16 cellular contexts compared by ENCODE assay signal in genomic region chr11:128409476-128409875, GRCh38.
A peak's percentile ranks its signal among the peaks of the same experiment; 100 is the strongest.
DNase-seq lines count a peak whose midpoint lies in the region; FAIRE-seq and TF ChIP-seq lines count a peak whose summit lies in the region.
"Had no signal": no experiment of that assay in that cellular context is flagged by ENCODE, and none has a peak within 500 bp of the region (broad histone marks: within the 10 kb centered on the region; RNA-seq: fewer than 3 reads in every experiment).

No MANE protein-coding gene starts in this region.

- WGBS in suprapubic skin, result 42% methylated on average over 2 of the region's 2 CpGs

- no peaks in the 10 kb centered on the region for H3K79me2 ChIP-seq in Karpas-422 (ENCODE audit: low read length)

- no peak overlapping the region for H3K4me3 ChIP-seq in AG09309 (ENCODE audit: control insufficient read depth, low read depth, low read length)
- no peak overlapping the region for H3K4me3 ChIP-seq in brain microvascular endothelial cell (ENCODE audit: low read depth, low read length)
- no peak overlapping the region for H3K4me3 ChIP-seq in suprapubic skin
- H3K4me3 ChIP-seq in Karpas-422 (ENCODE audit: low read length), result no peak overlapping the region
- no peak overlapping the region for H3K4me3 ChIP-seq in kidney (ENCODE audit: low read length in 2 of 2)

- CTCF ChIA-PET in Calu3 (lab: Charles Lee), result no interaction called here

- H3K9ac ChIP-seq in Karpas-422 (ENCODE audit: low read length) (no peak overlapping the region), kidney (ENCODE audit: low read length in 2 of 2) (no peak overlapping the region)

- no peak for FAIRE-seq in kidney (lab: Jason Lieb, UNC)
- FAIRE-seq: colon, small intestine had no signal

- H3K4me2 ChIP-seq in Karpas-422 (ENCODE audit: low read depth, low read length, poor library complexity, severe bottlenecking), result no peak overlapping the region

- H3K27ac ChIP-seq in brain microvascular endothelial cell (peak overlapping the region; percentile 26), suprapubic skin (no peak overlapping the region), Karpas-422 (ENCODE audit: low read length) (no peak overlapping the region), kidney (ENCODE audit: low read depth in 2 of 2, low read length in 2 of 2) (no peak overlapping the region)
- H3K27ac ChIP-seq: neutrophil had no signal

- H4K20me1 ChIP-seq in Karpas-422 (ENCODE audit: insufficient read depth, low read depth, low read length), result no peaks in the 10 kb centered on the region

- TF ChIP-seq EP300 in suprapubic skin (IDR thresholded peaks at IDR 0.05), result no peak

- H3K9me2 ChIP-seq in Karpas-422 (replicated peaks; ENCODE audit: insufficient read depth, low read length), result no peaks in the 10 kb centered on the region

- H3K9me3 ChIP-seq in suprapubic skin (no peaks in the 10 kb centered on the region), Karpas-422 (ENCODE audit: low read length) (no peaks in the 10 kb centered on the region), kidney (ENCODE audit: control insufficient read depth in 1 of 2, low read length in 2 of 2) (no peaks in the 10 kb centered on the region)
- H3K9me3 ChIP-seq: neutrophil had no signal

- H3K4me1 Mint-ChIP-seq in Calu3 (ENCODE audit: low read depth, unreplicated experiment), result peaks cover 26% of the 10 kb centered on the region

- H3K36me3 Mint-ChIP-seq in Calu3 (ENCODE audit: insufficient read depth, unreplicated experiment), result no peaks in the 10 kb centered on the region

- intact Hi-C loops in kidney (cut with DNase I) (no loop called here), Calu3 (cut with micrococcal nuclease; ENCODE audit: unreplicated experiment) (no loop called here)

- BruUV-seq in Calu3 (replicated peaks; lab: Mats Ljungman, UMichigan), result no TSS peak

- DNase-seq in AG09309 (ENCODE audit: low read depth) (peak; percentile 48), M059J (ENCODE audit: low read depth) (peak; percentile 82), brain microvascular endothelial cell (peak; percentile 88), iris pigment epithelial cell (ENCODE audit: low read depth) (peak; percentile 89), suprapubic skin (ENCODE audit: low spot score in 2 of 2) (no peak), Karpas-422 (no peak), kidney (no peak), Calu3 (no peak)
- DNase-seq: activated naive CD8-positive, alpha-beta T cell treated with anti-CD3 and anti-CD28 coated beads for 36 hours; foreskin melanocyte; NCI-H1417 treated with DMSO at 0.1 percent for 48 hours; NCI-H510A treated with DMSO at 0.1 percent for 48 hours; small intestine; stimulated activated naive CD8-positive, alpha-beta T cell treated with anti-CD3 and anti-CD28 coated beads, Interleukin-15, amount 100 ng/mL, for 72 hours had no signal

- no peak overlapping the region for H2AFZ ChIP-seq in Karpas-422 (ENCODE audit: low read length)

- in situ Hi-C loops in brain microvascular endothelial cell (cut with HindIII; ENCODE audit: low pct_ligation_motif_present, low sequenced_read_pairs), result no loop called here

- H3K4me1 ChIP-seq in suprapubic skin (peaks cover 12% of the 10 kb centered on the region), Karpas-422 (ENCODE audit: low read length) (peaks cover 8% of the 10 kb centered on the region), kidney (ENCODE audit: control insufficient read depth in 1 of 2, insufficient read depth in 1 of 2, low read depth in 1 of 2, low read length in 2 of 2) (peaks cover 0 to 10% of the 10 kb centered on the region in 2 donors)

- TF ChIP-seq CTCF in AG09309 (IDR thresholded peaks at IDR 0.05; ENCODE audit: control insufficient read depth, insufficient read depth, low read depth, low read length, missing control alignments), result no peak
- no peak for TF ChIP-seq CTCF in brain microvascular endothelial cell (IDR thresholded peaks at IDR 0.05; ENCODE audit: low read depth, low read length, missing control alignments)
- no peak for TF ChIP-seq CTCF in suprapubic skin (IDR thresholded peaks at IDR 0.05)
- TF ChIP-seq CTCF in kidney (IDR thresholded peaks at IDR 0.05; ENCODE audit: borderline replicate concordance, extremely low read depth, insufficient read depth), result no peak
- no peak for TF ChIP-seq CTCF in Calu3 (IDR thresholded peaks at IDR 0.05; ENCODE audit: unreplicated experiment)

- no peak overlapping the region for H3K27ac Mint-ChIP-seq in Calu3 (ENCODE audit: unreplicated experiment)
- H3K27ac Mint-ChIP-seq: activated naive CD8-positive, alpha-beta T cell treated with anti-CD3 and anti-CD28 coated beads for 36 hours; stimulated activated naive CD8-positive, alpha-beta T cell treated with anti-CD3 and anti-CD28 coated beads, Interleukin-15, amount 100 ng/mL, for 72 hours had no signal

- TF ChIP-seq POLR2A in suprapubic skin (IDR thresholded peaks at IDR 0.05), result no peak

- peaks cover 3% of the 10 kb centered on the region for H3K9me3 Mint-ChIP-seq in Calu3 (ENCODE audit: low read depth, unreplicated experiment)

- no peak overlapping the region for H3K4me3 Mint-ChIP-seq in Calu3 (ENCODE audit: low read depth, unreplicated experiment)
- H3K4me3 Mint-ChIP-seq: activated naive CD8-positive, alpha-beta T cell treated with anti-CD3 and anti-CD28 coated beads for 36 hours; stimulated activated naive CD8-positive, alpha-beta T cell treated with anti-CD3 and anti-CD28 coated beads, Interleukin-15, amount 100 ng/mL, for 72 hours had no signal

- H3K36me3 ChIP-seq in brain microvascular endothelial cell (replicated peaks) (no peaks in the 10 kb centered on the region), suprapubic skin (no peaks in the 10 kb centered on the region), Karpas-422 (ENCODE audit: insufficient read depth, low read length) (no peaks in the 10 kb centered on the region), kidney (ENCODE audit: control insufficient read depth in 1 of 2, insufficient read depth in 2 of 2, low read length in 2 of 2) (no peaks in the 10 kb centered on the region)
- H3K36me3 ChIP-seq: neutrophil had no signal

- no peaks in the 10 kb centered on the region for H3K27me3 Mint-ChIP-seq in Calu3 (ENCODE audit: unreplicated experiment)
- H3K27me3 Mint-ChIP-seq: activated naive CD8-positive, alpha-beta T cell treated with anti-CD3 and anti-CD28 coated beads for 36 hours; stimulated activated naive CD8-positive, alpha-beta T cell treated with anti-CD3 and anti-CD28 coated beads, Interleukin-15, amount 100 ng/mL, for 72 hours had no signal

- H3K27me3 ChIP-seq in brain microvascular endothelial cell (replicated peaks) (no peaks in the 10 kb centered on the region), suprapubic skin (no peaks in the 10 kb centered on the region), Karpas-422 (ENCODE audit: low read length) (no peaks in the 10 kb centered on the region)
- H3K27me3 ChIP-seq: neutrophil had no signal

Comparison
In these comparisons a context has a peak if more than half of its experiments do, and no peak if none do; other contexts are left out.
1. DNase-seq: peak in AG09309 (single experiment), M059J (single experiment), brain microvascular endothelial cell (single experiment) and iris pigment epithelial cell (single experiment); none in suprapubic skin (0 of 2), Karpas-422 (single experiment), kidney (single experiment) and Calu3 (single experiment).